ENCODE assay signal across 8 cellular contexts in the genomic region with DNA sequence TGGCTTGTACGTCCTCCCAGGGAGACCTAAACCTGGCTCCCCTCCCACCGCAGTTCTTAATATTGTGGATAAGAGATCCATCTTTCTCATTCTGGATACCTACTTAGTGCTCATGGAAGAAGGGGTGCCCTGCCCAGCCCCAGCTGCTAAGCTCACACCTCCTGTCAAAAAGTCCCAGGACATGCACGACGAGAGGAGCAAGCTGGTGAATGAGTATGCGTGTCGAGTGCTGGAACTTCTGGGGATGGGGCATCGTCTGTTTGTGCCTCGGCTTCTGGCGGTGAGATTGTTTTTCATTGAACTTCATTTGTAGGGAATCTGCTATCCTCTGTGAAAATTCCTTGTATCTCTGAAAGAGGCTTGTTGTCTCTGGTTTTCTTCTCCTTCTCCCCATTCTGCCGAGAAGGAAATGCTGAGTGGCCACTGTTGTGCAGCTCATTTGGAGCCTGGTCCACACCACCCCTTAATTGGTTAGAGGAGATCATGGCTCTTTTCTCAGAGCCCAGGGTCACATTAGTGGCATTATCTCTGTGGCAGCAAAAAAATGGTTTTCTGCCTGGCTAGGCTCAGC.
DNase-seq lines count a peak whose midpoint lies in the region; ATAC-seq, FAIRE-seq and TF ChIP-seq lines count a peak whose summit lies in the region.

No MANE protein-coding gene starts in this region.

- ATAC-seq in body of pancreas (peak; percentile 18), HG03571 (IDR thresholded peaks at IDR 0.05; ENCODE audit: unreplicated experiment) (no peak)

- H3K79me2 ChIP-seq in Karpas-422 (ENCODE audit: low read length), result no peaks in the 10 kb centered on the region

- TSS peak; percentile 65 for BruUV-seq in Calu3 (replicated peaks; lab: Mats Ljungman, UMichigan)

- no peak overlapping the region for H3K4me3 Mint-ChIP-seq in Calu3 (ENCODE audit: low read depth, unreplicated experiment)

- H3K4me1 ChIP-seq in Karpas-422 (ENCODE audit: low read length) (peaks cover 21% of the 10 kb centered on the region), body of pancreas (peaks cover 15% of the 10 kb centered on the region), subcutaneous abdominal adipose tissue (ENCODE audit: control insufficient read depth in 5 of 5, insufficient read depth in 5 of 5, low read length in 5 of 5) (peaks cover 0 to 18% (median 16%) of the 10 kb centered on the region in 5 donors)

- H4K20me1 ChIP-seq in Karpas-422 (ENCODE audit: insufficient read depth, low read depth, low read length), result no peaks in the 10 kb centered on the region

- no peaks in the 10 kb centered on the region for H3K9me2 ChIP-seq in Karpas-422 (replicated peaks; ENCODE audit: insufficient read depth, low read length)

- no peak overlapping the region for H3K27ac Mint-ChIP-seq in Calu3 (ENCODE audit: unreplicated experiment)

- H3K9me3 ChIP-seq in Karpas-422 (ENCODE audit: low read length) (no peaks in the 10 kb centered on the region), body of pancreas (no peaks in the 10 kb centered on the region), subcutaneous abdominal adipose tissue (ENCODE audit: control insufficient read depth in 5 of 5, low read length in 5 of 5) (no peaks in the 10 kb centered on the region)

- H3K36me3 ChIP-seq in Karpas-422 (ENCODE audit: insufficient read depth, low read length), result no peaks in the 10 kb centered on the region
- H3K36me3 ChIP-seq in body of pancreas (replicated peaks in 1 of 2; ENCODE audit: insufficient read depth in 1 of 2, low read depth in 2 of 2), result no peaks in the 10 kb centered on the region
- no peaks in the 10 kb centered on the region for H3K36me3 ChIP-seq in kidney epithelial cell (ENCODE audit: control insufficient read depth, insufficient read depth, low read length)
- H3K36me3 ChIP-seq in subcutaneous abdominal adipose tissue (ENCODE audit: control insufficient read depth in 5 of 5, insufficient read depth in 5 of 5, low read length in 5 of 5), result no peaks in the 10 kb centered on the region

- no peaks in the 10 kb centered on the region for H3K27me3 Mint-ChIP-seq in Calu3 (ENCODE audit: unreplicated experiment)

- TF ChIP-seq CTCF in Calu3 (IDR thresholded peaks at IDR 0.05; ENCODE audit: unreplicated experiment) (no peak), body of pancreas (IDR thresholded peaks at IDR 0.05) (no peak), kidney epithelial cell (IDR thresholded peaks at IDR 0.05; ENCODE audit: insufficient read depth, low read length, poor library complexity, severe bottlenecking) (no peak)

- peaks cover 12% of the 10 kb centered on the region for H3K4me1 Mint-ChIP-seq in Calu3 (ENCODE audit: low read depth, unreplicated experiment)

- 0 out of 2 replicates have a peak overlapping the region, but pooled peaks have one; percentile 14 for H2AFZ ChIP-seq in Karpas-422 (ENCODE audit: low read length)

- no peaks in the 10 kb centered on the region for H3K27me3 ChIP-seq in Karpas-422 (ENCODE audit: low read length)
- H3K27me3 ChIP-seq in body of pancreas, result no peaks in the 10 kb centered on the region
- no peaks in the 10 kb centered on the region for H3K27me3 ChIP-seq in kidney epithelial cell (ENCODE audit: control insufficient read depth, insufficient read depth, low read length)
- no peaks in the 10 kb centered on the region for H3K27me3 ChIP-seq in subcutaneous abdominal adipose tissue (ENCODE audit: control insufficient read depth in 5 of 5, insufficient read depth in 4 of 5, low read length in 5 of 5)

- H3K4me2 ChIP-seq in Karpas-422 (ENCODE audit: low read depth, low read length, poor library complexity, severe bottlenecking), result peak overlapping the region; percentile 98

- H3K9me3 Mint-ChIP-seq in Calu3 (ENCODE audit: low read depth, unreplicated experiment), result no peaks in the 10 kb centered on the region

- DNase-seq in Calu3 (no peak), Karpas-422 (no peak), body of pancreas (peak in 1 of 4 donors; percentile 8), kidney epithelial cell (ENCODE audit: low read depth) (no peak), LoVo (ENCODE audit: low spot score) (no peak), HTR-8/SVneo (ENCODE audit: insufficient read length, low spot score) (no peak)

- intact Hi-C loops in Calu3 (cut with micrococcal nuclease; ENCODE audit: unreplicated experiment) (no loop called here), body of pancreas (cut with DNase I) (no loop called here)

- peak overlapping the region; percentile 70 for H3K4me3 ChIP-seq in Karpas-422 (ENCODE audit: low read length)
- peak overlapping the region in 1 of 2 donors; percentile 13 for H3K4me3 ChIP-seq in body of pancreas
- H3K4me3 ChIP-seq in kidney epithelial cell (ENCODE audit: low read depth, low read length), result peak overlapping the region; percentile 40
- peak overlapping the region; percentile 84 to 96 (median 90) for H3K4me3 ChIP-seq in subcutaneous abdominal adipose tissue (ENCODE audit: low read depth in 1 of 5, low read length in 5 of 5)

- no peaks in the 10 kb centered on the region for H3K36me3 Mint-ChIP-seq in Calu3 (ENCODE audit: insufficient read depth, unreplicated experiment)

- no peak for FAIRE-seq in HTR-8/SVneo (lab: Jason Lieb, UNC)

- H3K9ac ChIP-seq in Karpas-422 (ENCODE audit: low read length) (peak overlapping the region; percentile 67), subcutaneous abdominal adipose tissue (ENCODE audit: low read length in 5 of 5) (peak overlapping the region; percentile 71 to 95 (median 78))

- CTCF ChIA-PET in Calu3 (lab: Charles Lee), result interaction anchor here (0.6 to 1.4 kb wide), 13 partner anchors 12 to 545 kb away, joined by 3 to 10 read pairs (median 4); no protein-coding TSS in a partner anchor

- 10 to 14% methylated on average over 10 of the region's 10 CpGs for WGBS in body of pancreas, 2 donors

- TF ChIP-seq POLR2A in body of pancreas (IDR thresholded peaks at IDR 0.05), result no peak

- H3K27ac ChIP-seq in Karpas-422 (ENCODE audit: low read length) (no peak overlapping the region), body of pancreas (peak overlapping the region in 3 of 4 donors; percentile 19 to 53 (median 49)), subcutaneous abdominal adipose tissue (ENCODE audit: low read depth, low read length) (peak overlapping the region; percentile 39)
